Comparison of ENCODE assay signal across 11 cellular contexts in the genomic region with DNA sequence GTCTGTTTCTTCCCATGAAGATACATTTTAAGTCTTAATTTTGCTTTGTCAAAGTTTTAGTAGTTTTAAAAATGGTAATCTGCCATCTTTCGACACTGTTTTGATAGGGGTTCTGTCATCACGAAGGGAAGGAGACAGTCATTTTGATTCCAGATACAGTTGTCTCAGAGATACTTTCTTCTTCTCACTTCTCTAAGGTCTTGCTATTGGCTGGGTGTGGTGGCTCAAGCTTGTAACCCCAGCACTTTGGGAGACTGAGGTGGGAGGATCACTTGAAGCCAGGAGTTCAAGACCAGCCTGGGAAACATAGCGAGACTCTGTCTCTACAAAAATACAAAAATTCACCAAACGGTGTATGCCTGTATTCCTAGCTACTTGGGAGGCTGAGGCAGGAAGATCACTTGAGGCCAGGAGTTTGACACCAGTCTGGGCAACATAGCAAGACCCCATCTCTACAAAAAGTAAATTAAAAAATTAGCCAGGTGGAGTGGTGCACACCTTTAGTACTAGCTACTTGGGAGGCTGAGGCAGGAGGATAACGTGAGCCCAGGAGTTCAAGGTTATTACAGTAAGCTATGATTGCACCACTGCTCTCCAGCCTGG. TPM values are rescaled to one million over a fixed set of nuclear protein-coding genes. Genes with fewer than 3 reads are reported as not detected.
A peak's percentile ranks its signal among the peaks of the same experiment; 100 is the strongest.
DNase-seq lines count a peak whose midpoint lies in the region; ATAC-seq and TF ChIP-seq lines count a peak whose summit lies in the region.
"Had no signal": no experiment of that assay in that cellular context is flagged by ENCODE, and none has a peak within 500 bp of the region (broad histone marks: within the 10 kb centered on the region; RNA-seq: fewer than 3 reads in every experiment).

No MANE protein-coding gene starts in this region.

- no peaks in the 10 kb centered on the region for H3K27me3 ChIP-seq in DND-41 (ENCODE audit: insufficient read depth, low read length, poor library complexity)
- H3K27me3 ChIP-seq: SJSA1 had no signal

- H3K36me3 ChIP-seq in DND-41 (ENCODE audit: insufficient read depth, low read length) (no peaks in the 10 kb centered on the region; the same call in 1 of the 2 replicates), KOPT-K1 (ENCODE audit: insufficient read depth, low read length) (no peaks in the 10 kb centered on the region)
- H3K36me3 ChIP-seq: left ventricle myocardium inferior, SJSA1 had no signal

- peak overlapping the region; percentile 63 for H3K9ac ChIP-seq in DND-41 (ENCODE audit: low read depth, low read length)

- H3K9me3 ChIP-seq in DND-41 (ENCODE audit: insufficient read depth, low read length, severe bottlenecking) = no peaks in the 10 kb centered on the region
- H3K9me3 ChIP-seq in KOPT-K1 (ENCODE audit: insufficient read depth, low read length, poor library complexity, severe bottlenecking) = no peaks in the 10 kb centered on the region
- H3K9me3 ChIP-seq: left ventricle myocardium inferior, SJSA1 had no signal

- no peak overlapping the region for H2AFZ ChIP-seq in DND-41 (ENCODE audit: low read depth, low read length)

- DNase-seq in DND-41 = no peak
- DNase-seq in activated naive CD8-positive, alpha-beta T cell treated with anti-CD3 and anti-CD28 coated beads for 36 hours = no peak
- DNase-seq in nephron progenitor cell = no peak
- no peak for DNase-seq in DMS153 (lab: John Stamatoyannopoulos, UW)
- no peak for DNase-seq in NCI-H2196 treated with DMSO at 0.1 percent for 48 hours (lab: John Stamatoyannopoulos, UW; ENCODE audit: unreplicated experiment)
- DNase-seq: foreskin fibroblast, left ventricle myocardium inferior had no signal

- no peak for ATAC-seq in DND-41 (ENCODE audit: insufficient read depth, low read depth)
- ATAC-seq in HG03432 (IDR thresholded peaks at IDR 0.05; ENCODE audit: unreplicated experiment) = no peak
- no peak for ATAC-seq in HG03520 (IDR thresholded peaks at IDR 0.05; ENCODE audit: unreplicated experiment)

- H3K27me3 Mint-ChIP-seq in activated naive CD8-positive, alpha-beta T cell treated with anti-CD3 and anti-CD28 coated beads for 36 hours = no peaks in the 10 kb centered on the region
- H3K27me3 Mint-ChIP-seq in nephron progenitor cell (ENCODE audit: low read depth, poor library complexity) = no peaks in the 10 kb centered on the region

- peaks cover 71% of the 10 kb centered on the region for H3K4me1 ChIP-seq in DND-41 (ENCODE audit: insufficient read depth, low read length)

- H3K36me3 Mint-ChIP-seq in activated naive CD8-positive, alpha-beta T cell treated with anti-CD3 and anti-CD28 coated beads for 36 hours = peaks cover 54% of the 10 kb centered on the region
- no peaks in the 10 kb centered on the region for H3K36me3 Mint-ChIP-seq in nephron progenitor cell (ENCODE audit: low read depth)

- TF ChIP-seq CTCF in DND-41 (IDR thresholded peaks at IDR 0.05; ENCODE audit: borderline replicate concordance, extremely low read depth, low read length, poor library complexity, severe bottlenecking) (no peak), nephron progenitor cell (IDR thresholded peaks at IDR 0.05) (no peak)

- H3K9me3 Mint-ChIP-seq in activated naive CD8-positive, alpha-beta T cell treated with anti-CD3 and anti-CD28 coated beads for 36 hours = no peaks in the 10 kb centered on the region
- H3K9me3 Mint-ChIP-seq in nephron progenitor cell = no peaks in the 10 kb centered on the region

- peaks cover 67% of the 10 kb centered on the region for H3K4me1 Mint-ChIP-seq in activated naive CD8-positive, alpha-beta T cell treated with anti-CD3 and anti-CD28 coated beads for 36 hours
- peaks cover 50% of the 10 kb centered on the region for H3K4me1 Mint-ChIP-seq in nephron progenitor cell

- peak overlapping the region; percentile 99 for H3K4me3 Mint-ChIP-seq in activated naive CD8-positive, alpha-beta T cell treated with anti-CD3 and anti-CD28 coated beads for 36 hours
- H3K4me3 Mint-ChIP-seq in nephron progenitor cell = peak overlapping the region; percentile 32

- H3K27ac Mint-ChIP-seq in activated naive CD8-positive, alpha-beta T cell treated with anti-CD3 and anti-CD28 coated beads for 36 hours = peak overlapping the region; percentile 97
- H3K27ac Mint-ChIP-seq in nephron progenitor cell = no peak overlapping the region

- H4K20me1 ChIP-seq in DND-41 (ENCODE audit: insufficient read depth, low read length) = 0 out of 2 replicates have a peak, but pooled peaks cover 3% of the 10 kb centered on the region

- H3K27ac ChIP-seq in DND-41 (ENCODE audit: low read length) (peak overlapping the region; percentile 93), KOPT-K1 (ENCODE audit: low read depth, low read length, poor library complexity, severe bottlenecking) (peak overlapping the region; percentile 97)
- H3K27ac ChIP-seq: SJSA1 had no signal

- peak overlapping the region; percentile 97 for H3K4me2 ChIP-seq in DND-41 (ENCODE audit: insufficient read depth, low read length)

- H3K4me3 ChIP-seq in DND-41 (ENCODE audit: low read depth in 1 of 2, low read length in 2 of 2) = peak overlapping the region in 1 of 2 experiments; percentile 16; a peak in 2 of 4 replicates
- H3K4me3 ChIP-seq: left ventricle myocardium inferior, SJSA1 had no signal

- H3K79me2 ChIP-seq in DND-41 (ENCODE audit: insufficient read depth, low read length) = peaks cover 78% of the 10 kb centered on the region

RNA-seq across cellular contexts. Expression of a gene that starts 3.3 kb away (rescaled TPM):
- 100 to 1,000 TPM; 231 to 239 TPM for total RNA-seq in activated naive CD8-positive, alpha-beta T cell treated with anti-CD3 and anti-CD28 coated beads for 36 hours

RNA-seq across cellular contexts. Expression of a gene that starts 35.4 kb away (rescaled TPM):
- 100 to 1,000 TPM; 132 TPM for total RNA-seq in activated naive CD8-positive, alpha-beta T cell treated with anti-CD3 and anti-CD28 coated beads for 36 hours
